23 cellular contexts compared by ENCODE assay signal in the genomic region with DNA sequence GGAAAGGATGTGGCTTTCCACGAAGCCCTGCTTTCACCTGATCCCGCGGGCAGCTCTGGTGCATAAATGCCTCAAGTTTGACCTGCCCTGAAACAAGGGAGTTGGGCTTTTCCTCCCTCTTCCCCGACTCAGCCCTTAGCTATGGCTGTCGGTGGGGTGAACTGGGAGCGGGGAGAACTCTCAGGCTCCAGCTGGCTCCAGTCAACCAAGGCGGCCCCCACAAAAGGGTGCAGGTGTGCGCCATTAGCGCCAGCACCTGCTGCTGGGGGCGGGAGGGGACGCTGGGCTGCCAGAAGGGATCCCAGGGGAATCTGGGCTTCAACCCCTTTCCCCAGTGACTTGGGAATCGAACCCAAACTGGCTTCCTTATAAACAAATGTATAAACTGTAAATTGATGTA. TPM values are rescaled to one million over a fixed set of nuclear protein-coding genes. Genes with fewer than 3 reads are reported as not detected.
A peak's percentile ranks its signal among the peaks of the same experiment; 100 is the strongest.
DNase-seq lines count a peak whose midpoint lies in the region; ATAC-seq, FAIRE-seq and TF ChIP-seq lines count a peak whose summit lies in the region.
"Had no signal": no experiment of that assay in that cellular context is flagged by ENCODE, and none has a peak within 500 bp of the region (broad histone marks: within the 10 kb centered on the region; RNA-seq: fewer than 3 reads in every experiment).

No MANE protein-coding gene starts in this region.

- TF ChIP-seq RAD21 in H1 (IDR thresholded peaks at IDR 0.05 in 1 of 2, conservative IDR thresholded peaks at IDR 0.05 in 1 of 2; ENCODE audit: low read depth in 2 of 2, low read length in 2 of 2): no peak

- no peaks in the 10 kb centered on the region for H3K79me1 ChIP-seq in H1 (ENCODE audit: low read depth, low read length)

- no peak overlapping the region for H3K18ac ChIP-seq in H1 (ENCODE audit: extremely low read depth, low read length)

- FAIRE-seq in H1 (lab: Jason Lieb, UNC): no peak

- H3K56ac ChIP-seq in H1 (replicated peaks; ENCODE audit: insufficient read length, low read depth, low read length): no peak overlapping the region

- H3K4me1 ChIP-seq in DOHH2 (ENCODE audit: control insufficient read depth, low read length) (peaks cover 57% of the 10 kb centered on the region), H1 (replicated peaks in 1 of 4; ENCODE audit: control insufficient read depth in 3 of 4, insufficient read depth in 4 of 4, low read length in 3 of 4) (peaks cover 0 to 3% (median 0%) of the 10 kb centered on the region in 4 experiments; a peak in 2 of 7 replicates)

- H3K4me3 Mint-ChIP-seq in activated CD4-positive, alpha-beta T cell treated with anti-CD3 and anti-CD28 coated beads for 36 hours: no peak overlapping the region
- H3K4me3 Mint-ChIP-seq: activated T-cell treated with anti-CD3 and anti-CD28 coated beads, Interleukin-2, amount 50 U/mL, for 4 hours; mesothelial cell of epicardium; natural killer cell treated with Interleukin-12 subunit alpha and Interleukin-12 subunit beta and Interleukin-15 and Interleukin-18, amount 100 ng/mL, for 72 hours; WTC11 had no signal

- H4K20me1 ChIP-seq in DOHH2 (ENCODE audit: control insufficient read depth, insufficient read depth, low read depth, low read length): no peaks in the 10 kb centered on the region
- no peaks in the 10 kb centered on the region for H4K20me1 ChIP-seq in H1 (replicated peaks in 1 of 2; ENCODE audit: control insufficient read depth in 1 of 2, insufficient read depth in 2 of 2, low read length in 2 of 2)

- TF ChIP-seq CTCF in DOHH2 (IDR thresholded peaks at IDR 0.05; ENCODE audit: low read depth, low read length, poor library complexity, severe bottlenecking): no peak
- TF ChIP-seq CTCF in H1 (IDR thresholded peaks at IDR 0.05; ENCODE audit: control extremely low read depth in 1 of 3, insufficient read depth in 1 of 3, low read depth in 1 of 3, low read length in 3 of 3): no peak
- TF ChIP-seq CTCF in coronary artery (IDR thresholded peaks at IDR 0.05): no peak

- H3F3A ChIP-seq in DOHH2 (ENCODE audit: control insufficient read depth, insufficient read depth): peaks cover 7% of the 10 kb centered on the region; the same call in 1 of the 2 replicates

- H3K79me2 ChIP-seq in DOHH2 (ENCODE audit: control insufficient read depth, low read length): no peaks in the 10 kb centered on the region
- H3K79me2 ChIP-seq in H1 (ENCODE audit: control insufficient read depth in 1 of 2, insufficient read depth in 2 of 2, low read length in 2 of 2): no peaks in the 10 kb centered on the region

- H2AK5ac ChIP-seq in H1 (ENCODE audit: low read depth, low read length): no peak overlapping the region

- 90% methylated on average over 12 of the region's 12 CpGs; no CpG with 5 or more reads in 1 of the 2 experiments for WGBS in H1 (ENCODE audit: extremely low coverage in 1 of 2, insufficient coverage in 1 of 2, insufficient read length in 1 of 2, insufficient replicate concordance in 2 of 2, low coverage in 1 of 2, low lambda C conversion rate in 2 of 2, missing lambda C conversion rate in 1 of 2), 2 experiments

- no peak overlapping the region for H4K91ac ChIP-seq in H1 (replicated peaks; ENCODE audit: insufficient read length, low read length)

- no peak for TF ChIP-seq POLR2A in H1 (IDR thresholded peaks at IDR 0.05; ENCODE audit: control extremely low read depth in 1 of 2, low read depth in 2 of 2, low read length in 2 of 2)

- peak overlapping the region; percentile 45 for H3K27ac Mint-ChIP-seq in activated CD4-positive, alpha-beta T cell treated with anti-CD3 and anti-CD28 coated beads for 36 hours
- H3K27ac Mint-ChIP-seq: mesothelial cell of epicardium, WTC11 had no signal

- CTCF ChIA-PET in activated CD4-positive, alpha-beta T cell treated with anti-CD3 and anti-CD28 coated beads for 36 hours (lab: Charles Lee): interaction anchor here (1.4 to 12.1 kb wide), 2 partner anchors 13 to 21 kb away, joined by 5 to 154 read pairs; no protein-coding TSS in a partner anchor
- CTCF ChIA-PET in H1 (lab: Charles Lee; ENCODE audit: partially characterized antibody): interaction anchor here (0.5 to 7.5 kb wide), 8 partner anchors 13 to 382 kb away, joined by 3 to 98 read pairs (median 6); a partner anchor contains a TSS

- peaks cover 55% of the 10 kb centered on the region for H3K4me1 Mint-ChIP-seq in activated CD4-positive, alpha-beta T cell treated with anti-CD3 and anti-CD28 coated beads for 36 hours

- peaks cover 11% of the 10 kb centered on the region for H3K36me3 Mint-ChIP-seq in activated CD4-positive, alpha-beta T cell treated with anti-CD3 and anti-CD28 coated beads for 36 hours (ENCODE audit: low read depth)
- H3K36me3 Mint-ChIP-seq: immature natural killer cell; natural killer cell treated with Interleukin-12 subunit alpha and Interleukin-12 subunit beta and Interleukin-15 and Interleukin-18, amount 100 ng/mL, for 72 hours; WTC11 had no signal

- no peak overlapping the region for H2BK12ac ChIP-seq in H1 (ENCODE audit: low read depth, low read length)

- no peak overlapping the region for H4K5ac ChIP-seq in H1 (ENCODE audit: insufficient read length, low read depth, low read length)

- no peak overlapping the region for H2BK120ac ChIP-seq in H1 (replicated peaks; ENCODE audit: low read depth, low read length)

- no peak for TF ChIP-seq EP300 in H1 (IDR thresholded peaks at IDR 0.05; ENCODE audit: borderline replicate concordance in 1 of 2, low read depth in 2 of 2, low read length in 2 of 2)

- H2AFZ ChIP-seq in H1 (ENCODE audit: low read length): 0 out of 2 replicates have a peak overlapping the region, but pooled peaks have one; percentile 49

- intact Hi-C loops in activated CD4-positive, alpha-beta T cell treated with anti-CD3 and anti-CD28 coated beads for 36 hours (cut with DNase I, micrococcal nuclease): loop anchor here in 1 of 2 experiments (10.0 kb wide), 1 partner anchor 384 kb away; no protein-coding TSS in a partner anchor

- no peak for ATAC-seq in activated CD4-positive, alpha-beta T cell treated with anti-CD3 and anti-CD28 coated beads for 36 hours
- ATAC-seq: activated T-cell treated with anti-CD3 and anti-CD28 coated beads, Interleukin-2, amount 50 U/mL, for 4 hours; left lung; sciatic nerve; WTC11 had no signal

- H2BK15ac ChIP-seq in H1 (ENCODE audit: low read length): no peak overlapping the region

- H3K4ac ChIP-seq in H1 (replicated peaks; ENCODE audit: insufficient read length, low read depth, low read length): no peak overlapping the region

- H3K27ac ChIP-seq in DOHH2 (ENCODE audit: low read depth, low read length): peak overlapping the region; percentile 13
- no peak overlapping the region for H3K27ac ChIP-seq in H1 (ENCODE audit: low read depth, low read length)
- H3K27ac ChIP-seq in coronary artery: no peak overlapping the region
- H3K27ac ChIP-seq: C4-2B, left lung, thoracic aorta had no signal

- H2BK5ac ChIP-seq in H1 (ENCODE audit: low read depth, low read length): no peak overlapping the region

- no peaks in the 10 kb centered on the region for H3K9me2 ChIP-seq in DOHH2 (replicated peaks; ENCODE audit: control insufficient read depth, low read length)
- H3K9me2 ChIP-seq: SK-N-SH had no signal

- H3K4me2 ChIP-seq in DOHH2 (ENCODE audit: low read length) (peak overlapping the region; percentile 60), H1 (ENCODE audit: insufficient read depth in 1 of 2, low read depth in 2 of 2, low read length in 2 of 2) (no peak overlapping the region)
- H3K4me2 ChIP-seq: SK-N-SH had no signal

- no peaks in the 10 kb centered on the region for H3K36me3 ChIP-seq in DOHH2 (ENCODE audit: control insufficient read depth, low read length)
- no peaks in the 10 kb centered on the region for H3K36me3 ChIP-seq in H1 (ENCODE audit: control insufficient read depth in 2 of 4, insufficient read depth in 4 of 4, low read length in 3 of 4)
- H3K36me3 ChIP-seq: left lung, thoracic aorta had no signal

- H4K8ac ChIP-seq in H1 (ENCODE audit: extremely low read depth, insufficient read depth, low read length): no peak overlapping the region

- no peaks in the 10 kb centered on the region for H3K23me2 ChIP-seq in H1 (ENCODE audit: low read depth, low read length)

- H3K27me3 ChIP-seq in DOHH2 (ENCODE audit: control insufficient read depth, low read length) (no peaks in the 10 kb centered on the region), H1 (replicated peaks in 1 of 4; ENCODE audit: control insufficient read depth in 3 of 4, extremely low read depth in 1 of 4, insufficient read depth in 3 of 4, low read length in 3 of 4) (no peaks in the 10 kb centered on the region)
- H3K27me3 ChIP-seq: left lung had no signal

- POLR2A ChIA-PET in activated CD4-positive, alpha-beta T cell treated with anti-CD3 and anti-CD28 coated beads for 36 hours (lab: Charles Lee): no interaction called here
- POLR2A ChIA-PET in H1 (lab: Charles Lee; ENCODE audit: partially characterized antibody): interaction anchor here (1.6 kb wide), 1 partner anchor 358 kb away, joined by 5 read pairs; a partner anchor contains a TSS

- H3K4me3 ChIP-seq in DOHH2 (ENCODE audit: low read length) (peak overlapping the region; percentile 39), H1 (ENCODE audit: extremely low read depth in 1 of 4, insufficient read depth in 2 of 4, low read depth in 3 of 4, low read length in 4 of 4) (no peak overlapping the region), coronary artery (no peak overlapping the region)
- H3K4me3 ChIP-seq: left lung, thoracic aorta had no signal

- H2BK20ac ChIP-seq in H1 (ENCODE audit: low read length): no peak overlapping the region

- no peaks in the 10 kb centered on the region for H3K27me3 Mint-ChIP-seq in activated CD4-positive, alpha-beta T cell treated with anti-CD3 and anti-CD28 coated beads for 36 hours
- H3K27me3 Mint-ChIP-seq: IgD-negative memory B cell; natural killer cell treated with Interleukin-12 subunit alpha and Interleukin-12 subunit beta and Interleukin-15 and Interleukin-18, amount 100 ng/mL, for 72 hours had no signal

- no peak overlapping the region for H3K9ac ChIP-seq in H1 (replicated peaks in 1 of 4; ENCODE audit: extremely low read depth in 1 of 4, low read depth in 3 of 4, low read length in 3 of 4)
- H3K9ac ChIP-seq: SK-N-SH had no signal

- no peak overlapping the region for H3K23ac ChIP-seq in H1 (ENCODE audit: insufficient read length)

- H3K9me3 Mint-ChIP-seq in activated CD4-positive, alpha-beta T cell treated with anti-CD3 and anti-CD28 coated beads for 36 hours (ENCODE audit: low read depth): peaks cover 2% of the 10 kb centered on the region
- H3K9me3 Mint-ChIP-seq: activated T-cell treated with anti-CD3 and anti-CD28 coated beads, Interleukin-2, amount 50 U/mL, for 4 hours; IgD-negative memory B cell; immature natural killer cell; mesothelial cell of epicardium; natural killer cell treated with Interleukin-12 subunit alpha and Interleukin-12 subunit beta and Interleukin-15 and Interleukin-18, amount 100 ng/mL, for 72 hours had no signal

- no peak for DNase-seq in activated CD4-positive, alpha-beta T cell treated with anti-CD3 and anti-CD28 coated beads for 36 hours
- no peak for DNase-seq in activated CD4-positive, alpha-beta T cell treated with anti-CD3 and anti-CD28 coated beads for 1 hour
- peak; percentile 77 for DNase-seq in NCI-H2107 (lab: John Stamatoyannopoulos, UW)
- DNase-seq in H1 (ENCODE audit: low read depth in 1 of 2, low spot score in 2 of 2): no peak
- DNase-seq in coronary artery (ENCODE audit: low spot score): no peak
- DNase-seq in NCI-H1048 (lab: John Stamatoyannopoulos, UW): no peak
- no peak for DNase-seq in stimulated activated CD4-positive, alpha-beta T cell treated with anti-CD3 and anti-CD28 coated beads, Interleukin-4, amount 100 ng/mL, for 4 hours
- DNase-seq: activated T-cell treated with anti-CD3 and anti-CD28 coated beads, Interleukin-2, amount 50 U/mL, for 4 hours; immature natural killer cell; left lung; MM.1S; SK-N-SH; T-helper 9 cell had no signal

- no peak overlapping the region for H3K14ac ChIP-seq in H1 (ENCODE audit: insufficient read length)

- H3K9me3 ChIP-seq in DOHH2 (ENCODE audit: control insufficient read depth, insufficient read depth, low read length) (no peaks in the 10 kb centered on the region), H1 (ENCODE audit: insufficient read depth in 2 of 2, low read depth in 1 of 2, low read length in 1 of 2) (no peaks in the 10 kb centered on the region)
- H3K9me3 ChIP-seq: left lung, SK-N-SH, thoracic aorta had no signal

RNA-seq across cellular contexts. Expression of a gene that starts 7.1 kb away (rescaled TPM):
- total RNA-seq in activated CD4-positive, alpha-beta T cell treated with anti-CD3 and anti-CD28 coated beads for 36 hours: 1 to 10 TPM; 4.9 to 5.3 TPM
- total RNA-seq in H1 (2021; fragmentation: NEBNext Ultra II Directional; extraction: Animal tissue kit (Norgen Biotek cat#: 25700)): 6.0 and 8.7 TPM in 2 replicates
- polyA plus RNA-seq in H1 (2011; rRNA removed): 8.7 and 10.3 TPM in 2 replicates
- polyA plus RNA-seq in H1 (2011; cell fraction: cytosol; rRNA removed): 9.7 TPM
- polyA plus RNA-seq in H1 (2011; cell fraction: nucleus; rRNA removed): 19.8 TPM
- 10.0 to 13.4 TPM (median 11.4 TPM) in 4 replicates for polyA plus RNA-seq in H1 (2012, experiment 1 of 2)
- 4.7 TPM for polyA plus RNA-seq in H1 (2012, experiment 2 of 2)
- 8.4 TPM for polyA plus RNA-seq in H1 (2013, experiment 1 of 2)
- polyA plus RNA-seq in H1 (2013, experiment 2 of 2): 9.0 TPM
- 5.3 and 7.8 TPM in 2 replicates for polyA minus RNA-seq in H1 (2011; rRNA and poly(A)+ RNA removed)
- polyA minus RNA-seq in H1 (2011; cell fraction: cytosol; rRNA and poly(A)+ RNA removed): 7.1 TPM
- 14.8 TPM for polyA minus RNA-seq in H1 (2011; cell fraction: nucleus; rRNA and poly(A)+ RNA removed)

RNA-seq across cellular contexts. Expression of a gene that starts 33.9 kb away (rescaled TPM):
- under 1 TPM; 0.18 to 0.33 TPM for total RNA-seq in activated CD4-positive, alpha-beta T cell treated with anti-CD3 and anti-CD28 coated beads for 36 hours
- total RNA-seq in H1 (2021; fragmentation: NEBNext Ultra II Directional; extraction: Animal tissue kit (Norgen Biotek cat#: 25700)): not detected in 2 replicates
- polyA plus RNA-seq in H1 (2011; rRNA removed): 0.05 and 0.06 TPM in 2 replicates
- polyA plus RNA-seq in H1 (2011; cell fraction: cytosol; rRNA removed): 0.04 TPM
- polyA plus RNA-seq in H1 (2011; cell fraction: nucleus; rRNA removed): 0.43 TPM
- 0.06 to 0.32 TPM (median 0.09 TPM) in 3 of 4 replicates, not detected in the other for polyA plus RNA-seq in H1 (2012, experiment 1 of 2)
- polyA plus RNA-seq in H1 (2012, experiment 2 of 2): not detected
- 0.04 TPM for polyA plus RNA-seq in H1 (2013, experiment 1 of 2)
- polyA plus RNA-seq in H1 (2013, experiment 2 of 2): 0.02 TPM
- 0.28 and 0.29 TPM in 2 replicates for polyA minus RNA-seq in H1 (2011; rRNA and poly(A)+ RNA removed)
- not detected for polyA minus RNA-seq in H1 (2011; cell fraction: cytosol; rRNA and poly(A)+ RNA removed)
- polyA minus RNA-seq in H1 (2011; cell fraction: nucleus; rRNA and poly(A)+ RNA removed): 0.30 TPM
- total RNA-seq: natural killer cell treated with Interleukin-12 subunit alpha and Interleukin-12 subunit beta and Interleukin-15 and Interleukin-18, amount 100 ng/mL, for 72 hours; RPMI7951; thoracic aorta; WTC11 had no signal
- polyA plus RNA-seq: IgD-negative memory B cell, immature natural killer cell, SK-N-SH had no signal

RNA-seq across cellular contexts. Expression of a gene that starts 50.7 kb away (rescaled TPM):
- not detected for total RNA-seq in activated CD4-positive, alpha-beta T cell treated with anti-CD3 and anti-CD28 coated beads for 36 hours
- not detected in 2 replicates for total RNA-seq in H1 (2021; fragmentation: NEBNext Ultra II Directional; extraction: Animal tissue kit (Norgen Biotek cat#: 25700))
- polyA plus RNA-seq in H1 (2011; rRNA removed): not detected in 2 replicates
- polyA plus RNA-seq in H1 (2011; cell fraction: cytosol; rRNA removed): not detected
- not detected for polyA plus RNA-seq in H1 (2011; cell fraction: nucleus; rRNA removed)
- polyA plus RNA-seq in H1 (2012, experiment 1 of 2): not detected in 4 replicates
- not detected for polyA plus RNA-seq in H1 (2012, experiment 2 of 2)
- not detected for polyA plus RNA-seq in H1 (2013, experiment 1 of 2)
- not detected for polyA plus RNA-seq in H1 (2013, experiment 2 of 2)
- not detected in 2 replicates for polyA minus RNA-seq in H1 (2011; rRNA and poly(A)+ RNA removed)
- polyA minus RNA-seq in H1 (2011; cell fraction: cytosol; rRNA and poly(A)+ RNA removed): not detected
- not detected for polyA minus RNA-seq in H1 (2011; cell fraction: nucleus; rRNA and poly(A)+ RNA removed)
- total RNA-seq: activated T-cell treated with anti-CD3 and anti-CD28 coated beads, Interleukin-2, amount 50 U/mL, for 4 hours; G401; left lung; mesothelial cell of epicardium; natural killer cell treated with Interleukin-12 subunit alpha and Interleukin-12 subunit beta and Interleukin-15 and Interleukin-18, amount 100 ng/mL, for 72 hours; RPMI7951; sciatic nerve; thoracic aorta; WTC11 had no signal
- polyA plus RNA-seq: IgD-negative memory B cell, immature natural killer cell, SK-N-SH had no signal
